21 cellular contexts compared by ENCODE assay signal in genomic region chr1:36520771-36521420, GRCh38. TPM values are rescaled to one million over a fixed set of nuclear protein-coding genes. Genes with fewer than 3 reads are reported as not detected.
DNase-seq lines count a peak whose midpoint lies in the region; ATAC-seq and TF ChIP-seq lines count a peak whose summit lies in the region.
"Had no signal": no experiment of that assay in that cellular context is flagged by ENCODE, and none has a peak within 500 bp of the region (broad histone marks: within the 10 kb centered on the region; RNA-seq: fewer than 3 reads in every experiment).

No MANE protein-coding gene starts in this region.

- H3K9me3 Mint-ChIP-seq in MCF 10A (ENCODE audit: unreplicated experiment): no peaks in the 10 kb centered on the region

- TF ChIP-seq POLR2A in breast epithelium (IDR thresholded peaks at IDR 0.05): no peak

- POLR2A ChIA-PET in MCF 10A (lab: Yijun Ruan, JAX): no interaction called here

- no TSS peak for BruUV-seq in MCF 10A (replicated peaks; lab: Mats Ljungman, UMichigan)

- H3K27ac Mint-ChIP-seq in MCF 10A (ENCODE audit: low read depth, unreplicated experiment): no peak overlapping the region

- no peak overlapping the region for H3K27ac ChIP-seq in breast epithelium
- H3K27ac ChIP-seq: BLaER1, brain microvascular endothelial cell, colonic mucosa, WERI-Rb-1 had no signal

- no peaks in the 10 kb centered on the region for H3K36me3 Mint-ChIP-seq in MCF 10A (ENCODE audit: insufficient read depth, unreplicated experiment)

- no peaks in the 10 kb centered on the region for H3K27me3 Mint-ChIP-seq in MCF 10A (ENCODE audit: insufficient read depth, unreplicated experiment)

- CTCF ChIA-PET in MCF 10A (lab: Yijun Ruan, JAX): no interaction called here

- no peak for ATAC-seq in GM21723 (IDR thresholded peaks at IDR 0.05; ENCODE audit: unreplicated experiment)
- ATAC-seq: right cardiac atrium had no signal

- H3K4me1 Mint-ChIP-seq in MCF 10A (ENCODE audit: insufficient read depth, unreplicated experiment): no peaks in the 10 kb centered on the region

- H3K9me3 ChIP-seq in breast epithelium: no peaks in the 10 kb centered on the region
- H3K9me3 ChIP-seq: BLaER1, colonic mucosa, HAP-1 had no signal

- DNase-seq in breast epithelium (ENCODE audit: low spot score in 2 of 2): peak; percentile 53 to 68
- no peak for DNase-seq in MCF 10A (ENCODE audit: unreplicated experiment)
- peak; percentile 8 for DNase-seq in NCI-H345 treated with DMSO at 0.1 percent for 48 hours (lab: John Stamatoyannopoulos, UW; ENCODE audit: unreplicated experiment)
- peak; percentile 59 for DNase-seq in islet precursor cell
- no peak for DNase-seq in DMS114 treated with DMSO at 0.1 percent for 48 hours (lab: John Stamatoyannopoulos, UW; ENCODE audit: unreplicated experiment)
- DNase-seq in MV-4-11 (lab: John Stamatoyannopoulos, UW): no peak
- DNase-seq in HuH-7 (ENCODE audit: low spot score): no peak
- DNase-seq: activated gamma-delta T cell treated with Interleukin-2 at 50 U/mL for 16 hours, brain microvascular endothelial cell, colonic mucosa, KG1, kidney, NCI-H187 treated with DMSO at 0.1 percent for 48 hours, NCI-H524 treated with DMSO at 0.1 percent for 48 hours, right cardiac atrium, trophoblast cell had no signal

- H3K27me3 ChIP-seq in breast epithelium: no peaks in the 10 kb centered on the region
- H3K27me3 ChIP-seq: BLaER1, brain microvascular endothelial cell, colonic mucosa had no signal

- no peak for TF ChIP-seq CTCF in breast epithelium (IDR thresholded peaks at IDR 0.05)
- TF ChIP-seq CTCF in MCF 10A (IDR thresholded peaks at IDR 0.05; ENCODE audit: unreplicated experiment): no peak

- H3K4me3 ChIP-seq in breast epithelium: no peak overlapping the region
- H3K4me3 ChIP-seq: BLaER1, colonic mucosa, HAP-1 had no signal

- intact Hi-C loops in breast epithelium (cut with DNase I; ENCODE audit: low total_unique reads): no loop called here
- intact Hi-C loops in MCF 10A (cut with micrococcal nuclease): no loop called here

- H3K36me3 ChIP-seq in breast epithelium: no peaks in the 10 kb centered on the region
- H3K36me3 ChIP-seq: BLaER1, brain microvascular endothelial cell, colonic mucosa, HAP-1, WERI-Rb-1 had no signal

- H3K4me1 ChIP-seq in breast epithelium: no peaks in the 10 kb centered on the region
- H3K4me1 ChIP-seq: colonic mucosa, HAP-1 had no signal

- H3K4me3 Mint-ChIP-seq in MCF 10A (ENCODE audit: unreplicated experiment): no peak overlapping the region

RNA-seq across cellular contexts. Expression of gene CSF3R, which starts 38.2 kb away (rescaled TPM):
- 10 to 100 TPM; 17.3 to 54.2 (median 28.8) TPM for total RNA-seq in breast epithelium
- total RNA-seq in MCF 10A (2022): not detected in 2 replicates
- total RNA-seq: lung microvascular endothelial cell had no signal

RNA-seq across cellular contexts. Expression of gene MRPS15, which starts 56.7 kb away (rescaled TPM):
- total RNA-seq in breast epithelium: 10 to 100 TPM; 72.9 to 99.1 (median 79.3) TPM
- 95.6 and 101 TPM in 2 replicates for total RNA-seq in MCF 10A (2022)

Comparison
In these comparisons a context has a peak if more than half of its experiments do, and no peak if none do; other contexts are left out.
1. DNase-seq: peak in breast epithelium (2 of 2), NCI-H345 treated with DMSO at 0.1 percent for 48 hours (single experiment) and islet precursor cell (single experiment); none in MCF 10A (single experiment), DMS114 treated with DMSO at 0.1 percent for 48 hours (single experiment), MV-4-11 (single experiment) and HuH-7 (single experiment).
2. RNA of gene CSF3R, which starts 38.2 kb away (total RNA-seq): 17.3 to 54.2 TPM in breast epithelium; not detected in MCF 10A; every median in the first group is over 10 times any median in the second.